In the genomic region with DNA sequence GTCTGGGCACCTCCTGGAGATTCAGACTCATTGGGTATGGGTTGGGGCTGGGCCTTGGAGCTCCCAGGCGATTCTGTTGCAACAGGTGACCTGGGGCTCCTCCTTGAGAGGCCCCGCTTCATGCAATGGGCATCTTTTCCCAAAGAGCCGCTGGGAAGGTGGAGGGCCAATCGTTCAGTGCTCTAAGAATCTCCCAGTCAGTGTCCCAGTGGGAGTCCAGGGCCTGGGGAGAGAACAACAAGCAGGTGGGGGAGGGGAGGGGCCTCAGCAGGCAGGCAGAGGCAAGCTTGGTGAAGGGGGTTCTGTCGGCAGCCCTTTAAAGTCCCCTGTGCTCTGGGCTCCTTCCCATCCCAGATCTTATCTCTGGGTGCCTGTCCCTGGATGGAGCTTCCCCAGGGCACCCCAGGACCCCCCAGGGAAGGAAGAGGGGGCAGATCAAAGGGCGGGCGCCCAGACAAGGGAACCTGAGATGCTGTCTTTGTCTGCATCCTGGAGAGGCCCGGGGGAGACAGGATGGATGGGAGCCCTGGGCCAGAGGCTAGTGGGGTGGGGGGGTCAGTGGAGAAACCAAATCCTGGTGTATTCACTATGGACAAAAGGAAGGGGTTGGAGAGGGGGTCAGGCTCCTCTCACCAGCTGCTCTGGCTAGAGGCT, we compare ENCODE assay signal across 17 cellular contexts. TPM values are rescaled to one million over a fixed set of nuclear protein-coding genes. Genes with fewer than 3 reads are reported as not detected.
"Had no signal": no experiment of that assay in that cellular context is flagged by ENCODE, and none has a peak within 500 bp of the region (broad histone marks: within the 10 kb centered on the region; RNA-seq: fewer than 3 reads in every experiment).

No MANE protein-coding gene starts in this region.

- H3K4me1 Mint-ChIP-seq: activated CD4-positive, alpha-beta T cell treated with anti-CD3 and anti-CD28 coated beads for 36 hours; activated naive CD8-positive, alpha-beta T cell treated with anti-CD3 and anti-CD28 coated beads for 36 hours; activated T-helper 17 cell treated with anti-CD3 and anti-CD28 coated beads, Interleukin-2, amount 50 U/mL, for 72 hours; stimulated activated naive B cell treated with anti-CD40 and anti-IgM and Interleukin-4, amounts not matched to agents 10 μg/mL and 1 μg/mL and 100 μg/mL, for 72 hours had no signal

- H3K27me3 Mint-ChIP-seq: activated naive CD8-positive, alpha-beta T cell treated with anti-CD3 and anti-CD28 coated beads for 36 hours had no signal

- H3K9me3 ChIP-seq: esophagus squamous epithelium, upper lobe of right lung had no signal

- ATAC-seq: activated CD4-positive, alpha-beta T cell treated with anti-CD3 and anti-CD28 coated beads for 36 hours; activated T-helper 17 cell treated with anti-CD3 and anti-CD28 coated beads, Interleukin-2, amount 50 U/mL, for 72 hours; left cardiac atrium; lower lobe of right lung; stimulated activated naive B cell treated with anti-CD40 and anti-IgM and Interleukin-4, amounts not matched to agents 10 μg/mL and 1 μg/mL and 100 μg/mL, for 72 hours; upper lobe of right lung had no signal

- H3K4me3 ChIP-seq: esophagus squamous epithelium, lower lobe of right lung, upper lobe of right lung had no signal

- H3K27ac ChIP-seq: esophagus squamous epithelium, lower lobe of right lung, upper lobe of right lung had no signal

- H3K36me3 ChIP-seq: esophagus squamous epithelium, lower lobe of right lung, upper lobe of right lung had no signal

- FAIRE-seq: TTC549 had no signal

- H3K9me3 Mint-ChIP-seq: activated T-helper 17 cell treated with anti-CD3 and anti-CD28 coated beads, Interleukin-2, amount 50 U/mL, for 72 hours had no signal

- DNase-seq: activated CD4-positive, alpha-beta memory T cell treated with anti-CD3 and anti-CD28 coated beads for 36 hours; activated CD4-positive, alpha-beta T cell treated with anti-CD3 and anti-CD28 coated beads for 36 hours; activated naive CD4-positive, alpha-beta T cell; activated naive CD8-positive, alpha-beta T cell treated with anti-CD3 and anti-CD28 coated beads for 36 hours; amniotic stem cell; dermis blood vessel endothelial cell; effector memory CD4-positive, alpha-beta T cell; esophagus squamous epithelium; left cardiac atrium; lower lobe of right lung; nephron progenitor cell; retina; stimulated activated naive B cell treated with anti-CD40 and anti-IgM and Interleukin-4, amounts not matched to agents 10 μg/mL and 1 μg/mL and 100 μg/mL, for 72 hours; upper lobe of right lung had no signal

- H3K4me1 ChIP-seq: lower lobe of right lung, upper lobe of right lung had no signal

- H3K36me3 Mint-ChIP-seq: activated CD4-positive, alpha-beta memory T cell treated with anti-CD3 and anti-CD28 coated beads for 36 hours; activated naive CD8-positive, alpha-beta T cell treated with anti-CD3 and anti-CD28 coated beads for 36 hours had no signal

- H3K4me3 Mint-ChIP-seq: activated CD4-positive, alpha-beta memory T cell treated with anti-CD3 and anti-CD28 coated beads for 36 hours; activated CD4-positive, alpha-beta T cell treated with anti-CD3 and anti-CD28 coated beads for 36 hours; activated naive CD8-positive, alpha-beta T cell treated with anti-CD3 and anti-CD28 coated beads for 36 hours; activated T-helper 17 cell treated with anti-CD3 and anti-CD28 coated beads, Interleukin-2, amount 50 U/mL, for 72 hours; stimulated activated naive B cell treated with anti-CD40 and anti-IgM and Interleukin-4, amounts not matched to agents 10 μg/mL and 1 μg/mL and 100 μg/mL, for 72 hours; T-helper 2 cell treated with Interferon-gamma antibody and Interleukin-4, amounts not matched to agents 5 μg/mL and 100 μg/mL, for 36 hours had no signal

- H3K27ac Mint-ChIP-seq: activated CD4-positive, alpha-beta memory T cell treated with anti-CD3 and anti-CD28 coated beads for 36 hours; activated CD4-positive, alpha-beta T cell treated with anti-CD3 and anti-CD28 coated beads for 36 hours; activated naive CD8-positive, alpha-beta T cell treated with anti-CD3 and anti-CD28 coated beads for 36 hours; activated T-helper 17 cell treated with anti-CD3 and anti-CD28 coated beads, Interleukin-2, amount 50 U/mL, for 72 hours; nephron progenitor cell; stimulated activated naive B cell treated with anti-CD40 and anti-IgM and Interleukin-4, amounts not matched to agents 10 μg/mL and 1 μg/mL and 100 μg/mL, for 72 hours; T-helper 2 cell treated with Interferon-gamma antibody and Interleukin-4, amounts not matched to agents 5 μg/mL and 100 μg/mL, for 36 hours had no signal

RNA-seq across cellular contexts. Expression of a gene that starts 30.5 kb away (rescaled TPM):
- total RNA-seq: activated T-helper 17 cell treated with anti-CD3 and anti-CD28 coated beads, Interleukin-2, amount 50 U/mL, for 72 hours had no signal

RNA-seq across cellular contexts. Expression of a gene that starts 50.0 kb away (rescaled TPM):
- total RNA-seq: dermis blood vessel endothelial cell had no signal
